Comparison of ENCODE assay signal across 16 cellular contexts in genomic region chr1:160671603-160672002, GRCh38. TPM values are rescaled to one million over a fixed set of nuclear protein-coding genes. Genes with fewer than 3 reads are reported as not detected.
DNase-seq lines count a peak whose midpoint lies in the region; ATAC-seq and TF ChIP-seq lines count a peak whose summit lies in the region.
"Had no signal": no experiment of that assay in that cellular context is flagged by ENCODE, and none has a peak within 500 bp of the region (broad histone marks: within the 10 kb centered on the region; RNA-seq: fewer than 3 reads in every experiment).

No MANE protein-coding gene starts in this region.

- no peaks in the 10 kb centered on the region for H3K27me3 ChIP-seq in BLaER1
- no peaks in the 10 kb centered on the region for H3K27me3 ChIP-seq in GM23338 (ENCODE audit: insufficient read depth)
- H3K27me3 ChIP-seq in MM.1S (replicated peaks; ENCODE audit: insufficient read depth, low read length) = no peaks in the 10 kb centered on the region
- H3K27me3 ChIP-seq in iPS-18a (ENCODE audit: control insufficient read depth, insufficient read depth, low read length) = no peaks in the 10 kb centered on the region
- H3K27me3 ChIP-seq: SJSA1 had no signal

- no peaks in the 10 kb centered on the region for H3K79me2 ChIP-seq in GM23338 (replicated peaks; ENCODE audit: insufficient read depth)
- peaks cover 15% of the 10 kb centered on the region for H3K79me2 ChIP-seq in MM.1S (ENCODE audit: low read length)

- H3K4me1 ChIP-seq in BLaER1 (peaks cover 63% of the 10 kb centered on the region), GM23338 (ENCODE audit: insufficient read depth) (peaks cover 43% of the 10 kb centered on the region), MM.1S (ENCODE audit: low read length) (peaks cover 54% of the 10 kb centered on the region), iPS-18a (ENCODE audit: control insufficient read depth, low read depth, low read length) (peaks cover 44% of the 10 kb centered on the region)
- H3K4me1 ChIP-seq: SJSA1 had no signal

- H3K9me2 ChIP-seq in GM23338 (ENCODE audit: insufficient read depth) (peaks cover 8% of the 10 kb centered on the region), MM.1S (replicated peaks; ENCODE audit: insufficient read depth, low read length) (no peaks in the 10 kb centered on the region)

- H3K9ac ChIP-seq in BLaER1 (no peak overlapping the region), MM.1S (ENCODE audit: low read length) (peak overlapping the region; percentile 74; the same call in 1 of the 2 replicates), iPS-18a (ENCODE audit: low read length) (no peak overlapping the region)

- H3K9me3 ChIP-seq in BLaER1 = peaks cover 39% of the 10 kb centered on the region
- H3K9me3 ChIP-seq in MM.1S (replicated peaks; ENCODE audit: insufficient read depth, low read length) = no peaks in the 10 kb centered on the region
- H3K9me3 ChIP-seq in iPS-18a (ENCODE audit: control insufficient read depth, low read depth, low read length) = no peaks in the 10 kb centered on the region
- H3K9me3 ChIP-seq: SJSA1 had no signal

- H3K9me3 Mint-ChIP-seq in GM23338 (peaks cover 15% of the 10 kb centered on the region), natural killer cell (no peaks in the 10 kb centered on the region)

- no peak for TF ChIP-seq CTCF in GM23338 (conservative IDR thresholded peaks at IDR 0.05; ENCODE audit: low read depth in 2 of 2)
- TF ChIP-seq CTCF in MM.1S (IDR thresholded peaks at IDR 0.05; ENCODE audit: low read length) = no peak
- no peak for TF ChIP-seq CTCF in natural killer cell (IDR thresholded peaks at IDR 0.05)

- H3K4me1 Mint-ChIP-seq in GM23338 (peaks cover 14% of the 10 kb centered on the region), natural killer cell (peaks cover 9 to 11% of the 10 kb centered on the region in 2 donors)

- peak; percentile 40 for ATAC-seq in GM23338
- no peak for ATAC-seq in natural killer cell
- ATAC-seq: K562, Panc1 had no signal

- peaks cover 11% of the 10 kb centered on the region for H3K36me3 ChIP-seq in BLaER1
- H3K36me3 ChIP-seq in GM23338 (ENCODE audit: insufficient read depth) = no peaks in the 10 kb centered on the region
- H3K36me3 ChIP-seq in MM.1S (replicated peaks; ENCODE audit: insufficient read depth, low read length) = no peaks in the 10 kb centered on the region
- no peaks in the 10 kb centered on the region for H3K36me3 ChIP-seq in iPS-18a (ENCODE audit: control insufficient read depth, low read depth, low read length)
- H3K36me3 ChIP-seq: SJSA1 had no signal

- H3K4me3 ChIP-seq in BLaER1 = no peak overlapping the region
- peak overlapping the region; percentile 8; the same call in 1 of the 2 replicates for H3K4me3 ChIP-seq in GM23338
- peak overlapping the region; percentile 72 for H3K4me3 ChIP-seq in MM.1S (ENCODE audit: low read length)
- peak overlapping the region; percentile 29 for H3K4me3 ChIP-seq in iPS-18a (ENCODE audit: low read length)
- H3K4me3 ChIP-seq: K562, SJSA1 had no signal

- H3K27ac Mint-ChIP-seq in GM23338 = no peak overlapping the region
- no peak overlapping the region for H3K27ac Mint-ChIP-seq in natural killer cell

- H3K4me3 Mint-ChIP-seq in GM23338 = no peak overlapping the region
- H3K4me3 Mint-ChIP-seq in natural killer cell = no peak overlapping the region

- H2AFZ ChIP-seq in GM23338 = no peak overlapping the region
- H2AFZ ChIP-seq in MM.1S (ENCODE audit: low read length) = no peak overlapping the region

- H3F3A ChIP-seq in GM23338 (replicated peaks; ENCODE audit: low read depth) (no peaks in the 10 kb centered on the region; the same call in 1 of the 2 replicates), MM.1S (ENCODE audit: insufficient read depth, low read length) (peaks cover 57% of the 10 kb centered on the region)

- intact Hi-C loops in natural killer cell (cut with micrococcal nuclease) = no loop called here

- H3K27ac ChIP-seq in BLaER1 = peak overlapping the region; percentile 89
- H3K27ac ChIP-seq in GM23338 (ENCODE audit: low read depth) = peak overlapping the region; percentile 78
- peak overlapping the region; percentile 85; the same call in 1 of the 2 replicates for H3K27ac ChIP-seq in MM.1S (ENCODE audit: low read length)
- H3K27ac ChIP-seq in iPS-18a (ENCODE audit: low read length) = no peak overlapping the region
- H3K27ac ChIP-seq: SJSA1 had no signal

- H3K4me2 ChIP-seq in BLaER1 (peak overlapping the region; percentile 87; the same call in 1 of the 2 replicates), GM23338 (peak overlapping the region; percentile 40), MM.1S (ENCODE audit: low read depth, low read length) (peak overlapping the region; percentile 94)

- DNase-seq in GM23338 (ENCODE audit: low spot score) (peak; percentile 25), MM.1S (no peak), NCI-H1417 (lab: John Stamatoyannopoulos, UW) (no peak), natural killer cell (no peak)
- DNase-seq in stimulated activated CD4-positive, alpha-beta T cell treated with anti-CD3 and anti-CD28 coated beads, Interleukin-12 subunit alpha, Interleukin-12 subunit beta, amount 100 ng/mL, for 4 hours = no peak
- DNase-seq: DMS79 treated with DMSO at 0.1 percent for 48 hours, HCEC 1CT, NCI-H1417 treated with DMSO at 0.1 percent for 48 hours, NCI-H187 treated with DMSO at 0.1 percent for 48 hours, NCI-H524 treated with DMSO at 0.1 percent for 48 hours had no signal

- H3K27me3 Mint-ChIP-seq in GM23338 (ENCODE audit: insufficient read depth, low read depth, poor library complexity) (peaks cover 3% of the 10 kb centered on the region), natural killer cell (ENCODE audit: low read depth in 2 of 2) (no peaks in the 10 kb centered on the region)

- H3K36me3 Mint-ChIP-seq in GM23338 (ENCODE audit: low read depth) (peaks cover 12% of the 10 kb centered on the region; the same call in 2 of the 3 replicates), natural killer cell (no peaks in the 10 kb centered on the region)

- no peaks in the 10 kb centered on the region for H4K20me1 ChIP-seq in BLaER1
- no peaks in the 10 kb centered on the region for H4K20me1 ChIP-seq in GM23338 (replicated peaks; ENCODE audit: insufficient read depth)
- H4K20me1 ChIP-seq in MM.1S (ENCODE audit: insufficient read depth, low read length) = no peaks in the 10 kb centered on the region

TF ChIP-seq in GM23338, 12 proteins besides CTCF, POLR2A, EP300 and RAD21 (continues in another document):
- TF ChIP-seq ETS1 (IDR thresholded peaks at IDR 0.05) = no peak
- TF ChIP-seq REST (IDR thresholded peaks at IDR 0.05; ENCODE audit: unreplicated experiment) = no peak
- no peak for TF ChIP-seq ZNF114 (CRISPR knock-in tag; IDR thresholded peaks at IDR 0.05)
- TF ChIP-seq NANOG (IDR thresholded peaks at IDR 0.05; ENCODE audit: borderline replicate concordance) = no peak
- no peak for TF ChIP-seq EZH2phosphoT487 (IDR thresholded peaks at IDR 0.05; ENCODE audit: unreplicated experiment)
- TF ChIP-seq JUNB (IDR thresholded peaks at IDR 0.05; ENCODE audit: unreplicated experiment) = no peak
- TF ChIP-seq POLR2AphosphoS5 (IDR thresholded peaks at IDR 0.05; ENCODE audit: low read depth) = no peak
- TF ChIP-seq ZNF331 (CRISPR knock-in tag; IDR thresholded peaks at IDR 0.05; ENCODE audit: low read depth) = no peak

RNA-seq across cellular contexts. Expression of gene SLAMF1, which starts 24.8 kb away (rescaled TPM):
- not detected in 2 replicates for total RNA-seq in GM23338 (2014; rRNA removed; shearing (Covaris generic))
- not detected in 2 replicates for polyA plus RNA-seq in GM23338 (2016; fragmentation: Nextera tagmentation; extraction: Ambion mirVana)
- total RNA-seq in natural killer cell = 1 to 10 TPM; 1.1 to 3.5 (median 2.1) TPM
- total RNA-seq: G401, SJSA1 had no signal

RNA-seq across cellular contexts. Expression of gene CD48, which starts 40.0 kb away (rescaled TPM):
- 0.45 TPM in 1 of 2 replicates, not detected in the other for total RNA-seq in GM23338 (2014; rRNA removed; shearing (Covaris generic))
- 0.34 and 0.43 TPM in 2 replicates for polyA plus RNA-seq in GM23338 (2016; fragmentation: Nextera tagmentation; extraction: Ambion mirVana)
- 100 to 1,000 TPM; 213 to 249 (median 223) TPM for total RNA-seq in natural killer cell
- total RNA-seq: G401, SJSA1 had no signal

Comparison
In these comparisons a context has a peak if more than half of its experiments do, and no peak if none do; other contexts are left out.
1. H3K4me2 ChIP-seq: peak in every context shown above with its lines; median percentile 94 in MM.1S; 87 in BLaER1; 40 in GM23338.
2. RNA of gene CD48, which starts 40.0 kb away (total RNA-seq): 213 to 249 TPM in natural killer cell; 0.45 TPM in GM23338; every median in the first group is over 100 times any median in the second.